ENCODE assay signal across 16 cellular contexts in the genomic region with DNA sequence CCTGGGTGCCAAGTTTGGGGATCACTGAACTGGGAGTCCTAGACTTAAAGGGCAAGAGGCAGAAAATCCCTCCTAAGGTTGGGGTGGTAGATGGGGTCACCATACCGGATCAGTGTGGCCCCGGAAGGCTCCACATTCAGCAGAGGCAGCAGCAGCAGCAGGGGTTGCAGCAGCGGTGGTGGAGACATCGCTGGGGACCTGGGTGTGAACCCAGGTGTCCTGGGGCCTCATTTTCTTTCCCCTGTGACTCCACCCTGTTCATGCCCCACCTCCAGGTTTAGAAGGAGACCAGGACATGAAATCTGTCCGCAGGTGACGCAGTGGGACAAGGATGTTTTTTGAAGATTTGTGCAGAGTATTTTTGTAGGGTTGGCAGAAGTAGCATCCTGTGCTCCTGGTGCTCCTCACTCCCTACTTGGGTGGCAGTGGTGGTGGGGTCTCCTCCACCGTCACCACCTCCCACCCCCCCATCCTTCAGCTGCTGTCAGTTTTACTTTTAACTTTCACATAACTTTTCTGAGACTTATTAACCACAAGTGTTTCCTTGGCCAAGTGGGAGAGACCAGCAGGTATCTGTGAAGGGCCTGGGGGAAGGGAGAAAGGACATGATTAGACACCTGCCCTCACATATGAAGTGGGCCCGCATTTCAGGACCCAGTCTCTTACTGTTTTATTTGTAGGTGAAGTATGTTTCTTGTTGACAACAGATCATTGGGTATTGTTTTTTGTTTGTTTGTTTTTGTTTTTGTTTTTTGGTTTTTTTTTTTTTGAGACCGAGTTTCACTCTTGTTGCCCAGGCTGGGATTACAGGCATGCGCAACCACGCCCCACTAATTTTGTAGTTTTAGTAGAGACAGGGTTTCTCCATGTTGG. TPM values are rescaled to one million over a fixed set of nuclear protein-coding genes. Genes with fewer than 3 reads are reported as not detected.
DNase-seq lines count a peak whose midpoint lies in the region; ATAC-seq and TF ChIP-seq lines count a peak whose summit lies in the region.
"Had no signal": no experiment of that assay in that cellular context is flagged by ENCODE, and none has a peak within 500 bp of the region (broad histone marks: within the 10 kb centered on the region; RNA-seq: fewer than 3 reads in every experiment).

A gene (minus strand): TSS at position 206 of the 873 bp plus-strand sequence. CDS start 18 bp downstream, at position 188.

- H3K4me3 ChIP-seq in CD4-positive, alpha-beta memory T cell (ENCODE audit: low read length in 2 of 2), result no peak within 1 kb of the TSS
- peak within 1 kb of the TSS; percentile 29 for H3K4me3 ChIP-seq in GM12865 (ENCODE audit: low read depth, low read length)
- no peak within 1 kb of the TSS for H3K4me3 ChIP-seq in naive thymus-derived CD4-positive, alpha-beta T cell (ENCODE audit: low read length)

- no peak within 1 kb of the TSS for H3K27ac ChIP-seq in CD4-positive, alpha-beta memory T cell (ENCODE audit: low read depth, low read length)
- peak within 1 kb of the TSS; percentile 33 for H3K27ac ChIP-seq in naive thymus-derived CD4-positive, alpha-beta T cell (ENCODE audit: low read depth, low read length)
- H3K27ac ChIP-seq: RWPE1 had no signal

- POLR2A ChIA-PET in CD4-positive, alpha-beta memory T cell (lab: Charles Lee; ENCODE audit: partially characterized antibody), result no interaction called here
- POLR2A ChIA-PET in activated CD8-positive, alpha-beta T cell treated with anti-CD3 and anti-CD28 coated beads for 36 hours (lab: Charles Lee), result interaction anchor here (1.1 to 2.4 kb wide), 3 partner anchors 11 to 62 kb away, joined by 3 to 9 read pairs (median 4); a partner anchor contains a TSS
- POLR2A ChIA-PET in naive thymus-derived CD4-positive, alpha-beta T cell (lab: Charles Lee), result interaction anchor here (1.4 kb wide), 1 partner anchor 19 kb away, joined by 4 read pairs; a partner anchor contains a TSS

- no peaks in the 10 kb centered on the region for H3K36me3 ChIP-seq in CD4-positive, alpha-beta memory T cell (ENCODE audit: insufficient read depth, low read length)
- H3K36me3 ChIP-seq in naive thymus-derived CD4-positive, alpha-beta T cell (ENCODE audit: control insufficient read depth in 2 of 3, insufficient read depth in 3 of 3, low read length in 3 of 3), result no peaks in the 10 kb centered on the region

- H3K9me3 Mint-ChIP-seq in CD4-positive, alpha-beta memory T cell, result no peaks in the 10 kb centered on the region
- H3K9me3 Mint-ChIP-seq in activated CD8-positive, alpha-beta T cell treated with anti-CD3 and anti-CD28 coated beads for 36 hours, result no peaks in the 10 kb centered on the region
- H3K9me3 Mint-ChIP-seq in naive thymus-derived CD4-positive, alpha-beta T cell, result peaks cover 0 to 4% (median 0%) of the 10 kb centered on the region in 11 donors
- H3K9me3 Mint-ChIP-seq: type B pancreatic cell had no signal

- CTCF ChIA-PET in CD4-positive, alpha-beta memory T cell (lab: Charles Lee; ENCODE audit: partially characterized antibody), result interaction anchor here (1.0 to 2.5 kb wide), 5 partner anchors 8 to 113 kb away, joined by 3 to 8 read pairs (median 5); a partner anchor contains a TSS
- CTCF ChIA-PET in activated CD8-positive, alpha-beta T cell treated with anti-CD3 and anti-CD28 coated beads for 36 hours (lab: Charles Lee), result interaction anchor here (1.0 to 2.3 kb wide), 5 partner anchors 8 to 191 kb away, joined by 3 to 9 read pairs (median 6); no protein-coding TSS in a partner anchor
- CTCF ChIA-PET in naive thymus-derived CD4-positive, alpha-beta T cell (lab: Charles Lee), result interaction anchor here (0.6 to 1.2 kb wide), 4 partner anchors 48 to 446 kb away, joined by 3 to 6 read pairs (median 3); no protein-coding TSS in a partner anchor

- H3K9me3 ChIP-seq in CD4-positive, alpha-beta memory T cell (ENCODE audit: control insufficient read depth in 1 of 2, low read length in 2 of 2), result no peaks in the 10 kb centered on the region
- H3K9me3 ChIP-seq in naive thymus-derived CD4-positive, alpha-beta T cell (ENCODE audit: control insufficient read depth in 2 of 3, low read length in 3 of 3), result no peaks in the 10 kb centered on the region

- H3K4me3 Mint-ChIP-seq in CD4-positive, alpha-beta memory T cell, result peak within 1 kb of the TSS in 7 of 8 donors; percentile 66 to 77 (median 74)
- H3K4me3 Mint-ChIP-seq in activated CD8-positive, alpha-beta T cell treated with anti-CD3 and anti-CD28 coated beads for 36 hours, result peak within 1 kb of the TSS; percentile 66
- peak within 1 kb of the TSS; percentile 44 to 77 (median 67) for H3K4me3 Mint-ChIP-seq in naive thymus-derived CD4-positive, alpha-beta T cell
- H3K4me3 Mint-ChIP-seq: type B pancreatic cell had no signal

- TF ChIP-seq CTCF in GM12865 (IDR thresholded peaks at IDR 0.05; ENCODE audit: insufficient read depth, low read depth, low read length, missing control alignments), result no peak
- TF ChIP-seq CTCF in activated CD8-positive, alpha-beta T cell treated with anti-CD3 and anti-CD28 coated beads for 36 hours (IDR thresholded peaks at IDR 0.05), result no peak

- DNase-seq in CD4-positive, alpha-beta memory T cell, result no peak
- DNase-seq in GM12865 (ENCODE audit: low read depth) (peak; percentile 74), NCI-H1694 treated with DMSO at 0.1 percent for 48 hours (lab: John Stamatoyannopoulos, UW) (no peak), occipital lobe (lab: John Stamatoyannopoulos, UW) (no peak)
- peak; percentile 28 for DNase-seq in activated CD8-positive, alpha-beta T cell treated with anti-CD3 and anti-CD28 coated beads for 36 hours
- DNase-seq in naive thymus-derived CD4-positive, alpha-beta T cell, result no peak
- DNase-seq: amygdala; NCI-H2107; NCI-H748 treated with DMSO at 0.1 percent for 48 hours; retina; stimulated activated CD4-positive, alpha-beta T cell treated with anti-CD3 and anti-CD28 coated beads, Interleukin-1b, Interleukin-23, amount 100 ng/mL, for 48 hours had no signal

- no peaks in the 10 kb centered on the region for H3K27me3 ChIP-seq in CD4-positive, alpha-beta memory T cell (ENCODE audit: insufficient read depth, low read length)
- no peaks in the 10 kb centered on the region for H3K27me3 ChIP-seq in naive thymus-derived CD4-positive, alpha-beta T cell (ENCODE audit: control insufficient read depth in 2 of 2, insufficient read depth in 2 of 2, low read length in 2 of 2)

- peaks cover 43% of the 10 kb centered on the region for H3K4me1 ChIP-seq in CD4-positive, alpha-beta memory T cell (ENCODE audit: insufficient read depth, low read length)
- peaks cover 7 to 11% of the 10 kb centered on the region in 2 donors for H3K4me1 ChIP-seq in naive thymus-derived CD4-positive, alpha-beta T cell (ENCODE audit: control insufficient read depth in 2 of 2, insufficient read depth in 2 of 2, low read length in 2 of 2)

- no peak for ATAC-seq in activated CD8-positive, alpha-beta T cell treated with anti-CD3 and anti-CD28 coated beads for 36 hours
- no peak for ATAC-seq in naive thymus-derived CD4-positive, alpha-beta T cell
- no peak for ATAC-seq in esophagus mucosa
- ATAC-seq in activated CD4-positive, CD25-positive, alpha-beta regulatory T cell treated with anti-CD3 and anti-CD28 coated beads, Interleukin-2, amount 50 U/mL, for 24 hours, result no peak

- intact Hi-C loops in CD4-positive, alpha-beta memory T cell (cut with micrococcal nuclease), result no loop called here
- intact Hi-C loops in activated CD8-positive, alpha-beta T cell treated with anti-CD3 and anti-CD28 coated beads for 36 hours (cut with micrococcal nuclease), result loop anchor here (10.0 kb wide), 1 partner anchor 49 kb away; a partner anchor contains a TSS
- intact Hi-C loops in naive thymus-derived CD4-positive, alpha-beta T cell (cut with micrococcal nuclease), result loop anchor here in 1 of 2 donors (10.0 kb wide), 1 partner anchor 551 kb away; a partner anchor contains a TSS

- H3K36me3 Mint-ChIP-seq in CD4-positive, alpha-beta memory T cell, result peaks cover 0 to 5% of the 10 kb centered on the region in 2 donors
- peaks cover 17% of the 10 kb centered on the region for H3K36me3 Mint-ChIP-seq in activated CD8-positive, alpha-beta T cell treated with anti-CD3 and anti-CD28 coated beads for 36 hours (ENCODE audit: low read depth)
- peaks cover 0 to 6% (median 0%) of the 10 kb centered on the region in 5 donors for H3K36me3 Mint-ChIP-seq in naive thymus-derived CD4-positive, alpha-beta T cell
- H3K36me3 Mint-ChIP-seq: type B pancreatic cell had no signal

- H3K27me3 Mint-ChIP-seq in CD4-positive, alpha-beta memory T cell, result no peaks in the 10 kb centered on the region
- H3K27me3 Mint-ChIP-seq in activated CD8-positive, alpha-beta T cell treated with anti-CD3 and anti-CD28 coated beads for 36 hours, result no peaks in the 10 kb centered on the region
- H3K27me3 Mint-ChIP-seq in naive thymus-derived CD4-positive, alpha-beta T cell, result no peaks in the 10 kb centered on the region
- H3K27me3 Mint-ChIP-seq: type B pancreatic cell had no signal

- peaks cover 24 to 67% (median 42%) of the 10 kb centered on the region in 4 donors for H3K4me1 Mint-ChIP-seq in CD4-positive, alpha-beta memory T cell
- H3K4me1 Mint-ChIP-seq in activated CD8-positive, alpha-beta T cell treated with anti-CD3 and anti-CD28 coated beads for 36 hours (ENCODE audit: low read depth), result peaks cover 66% of the 10 kb centered on the region
- H3K4me1 Mint-ChIP-seq in naive thymus-derived CD4-positive, alpha-beta T cell, result peaks cover 17 to 76% (median 63%) of the 10 kb centered on the region in 7 donors

- peak within 1 kb of the TSS; percentile 81 to 97 (median 92) for H3K27ac Mint-ChIP-seq in CD4-positive, alpha-beta memory T cell
- peak within 1 kb of the TSS; percentile 89 for H3K27ac Mint-ChIP-seq in activated CD8-positive, alpha-beta T cell treated with anti-CD3 and anti-CD28 coated beads for 36 hours
- peak within 1 kb of the TSS; percentile 57 to 94 (median 84) for H3K27ac Mint-ChIP-seq in naive thymus-derived CD4-positive, alpha-beta T cell
- H3K27ac Mint-ChIP-seq: type B pancreatic cell had no signal

RNA-seq across cellular contexts. Expression of the gene that starts here (rescaled TPM):
- 1 to 10 TPM; 4.8 to 6.6 TPM for total RNA-seq in CD4-positive, alpha-beta memory T cell
- under 1 TPM; 0.57 to 0.61 TPM for polyA plus RNA-seq in CD4-positive, alpha-beta memory T cell
- 10 to 100 TPM; 18.3 to 20.0 TPM for total RNA-seq in activated CD8-positive, alpha-beta T cell treated with anti-CD3 and anti-CD28 coated beads for 36 hours
- 1 to 10 TPM in 4 of 5 experiments, under 1 TPM in 1; 0.72 to 8.2 (median 4.5) TPM for total RNA-seq in naive thymus-derived CD4-positive, alpha-beta T cell
- polyA plus RNA-seq in naive thymus-derived CD4-positive, alpha-beta T cell, result 1 to 10 TPM; 1.2 to 1.6 TPM
- 0.40 TPM for total RNA-seq in esophagus mucosa
- 0.16 TPM for total RNA-seq in occipital lobe
- total RNA-seq: HT1080 had no signal

Comparison
In these comparisons a context has a peak if more than half of its experiments do, and no peak if none do; other contexts are left out.
1. DNase-seq: peak in GM12865 (single experiment) and activated CD8-positive, alpha-beta T cell treated with anti-CD3 and anti-CD28 coated beads for 36 hours (single experiment); none in CD4-positive, alpha-beta memory T cell (0 of 5), naive thymus-derived CD4-positive, alpha-beta T cell (0 of 9), NCI-H1694 treated with DMSO at 0.1 percent for 48 hours (single experiment) and occipital lobe (single experiment).
2. Peak in every context shown above with its lines, with median percentiles within 50 percentile points of each other: H3K27ac Mint-ChIP-seq and H3K4me3 Mint-ChIP-seq.